Comparison of ENCODE assay signal across 1 cellular context in the genomic region with DNA sequence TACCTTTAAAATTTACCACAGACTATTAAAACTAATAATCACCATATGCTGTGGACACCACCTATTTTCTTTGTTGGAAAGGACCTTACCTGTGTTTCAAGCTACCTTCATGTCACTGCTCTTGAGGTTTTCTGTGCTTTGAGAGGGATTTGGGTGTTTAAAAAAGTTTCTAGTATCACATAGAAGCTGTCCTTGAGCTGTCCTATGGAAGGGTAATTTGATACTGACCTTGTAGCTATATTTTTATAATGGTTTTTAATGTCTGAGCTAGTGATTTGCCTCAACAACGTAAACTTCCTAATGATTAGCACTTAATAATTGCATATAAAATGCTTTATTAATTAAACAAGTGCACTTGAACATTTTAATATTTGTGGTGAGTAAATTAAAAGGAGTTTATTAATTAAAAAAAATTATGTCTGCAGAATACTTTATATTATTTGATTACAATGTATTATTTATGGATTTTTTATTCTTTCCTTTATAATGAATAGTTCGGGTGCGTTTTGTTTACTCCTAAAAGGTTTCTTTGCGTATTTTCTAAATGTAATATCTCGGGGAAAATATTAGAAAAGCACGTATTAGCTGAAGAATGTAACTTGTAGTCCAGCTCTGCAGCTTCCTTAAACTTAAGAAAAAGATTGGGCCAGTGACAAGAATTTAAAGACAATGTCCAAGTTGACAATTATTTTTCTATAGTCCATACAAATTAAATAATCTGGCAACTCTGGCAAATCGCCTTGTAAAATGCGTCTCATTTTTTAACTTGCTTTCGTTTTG.
TF ChIP-seq lines count a peak whose summit lies in the region.

No MANE protein-coding gene starts in this region.

TF ChIP-seq in H1, 55 proteins besides CTCF, POLR2A, EP300 and RAD21:
- TF ChIP-seq RBBP5 (IDR thresholded peaks at IDR 0.05; ENCODE audit: borderline replicate concordance, low read depth, low read length) (no peak), RNF2 (IDR thresholded peaks at IDR 0.05; ENCODE audit: borderline replicate concordance, low read depth, low read length, missing control alignments, poor library complexity, severe bottlenecking) (peak; percentile 1)
